In the genomic region with DNA sequence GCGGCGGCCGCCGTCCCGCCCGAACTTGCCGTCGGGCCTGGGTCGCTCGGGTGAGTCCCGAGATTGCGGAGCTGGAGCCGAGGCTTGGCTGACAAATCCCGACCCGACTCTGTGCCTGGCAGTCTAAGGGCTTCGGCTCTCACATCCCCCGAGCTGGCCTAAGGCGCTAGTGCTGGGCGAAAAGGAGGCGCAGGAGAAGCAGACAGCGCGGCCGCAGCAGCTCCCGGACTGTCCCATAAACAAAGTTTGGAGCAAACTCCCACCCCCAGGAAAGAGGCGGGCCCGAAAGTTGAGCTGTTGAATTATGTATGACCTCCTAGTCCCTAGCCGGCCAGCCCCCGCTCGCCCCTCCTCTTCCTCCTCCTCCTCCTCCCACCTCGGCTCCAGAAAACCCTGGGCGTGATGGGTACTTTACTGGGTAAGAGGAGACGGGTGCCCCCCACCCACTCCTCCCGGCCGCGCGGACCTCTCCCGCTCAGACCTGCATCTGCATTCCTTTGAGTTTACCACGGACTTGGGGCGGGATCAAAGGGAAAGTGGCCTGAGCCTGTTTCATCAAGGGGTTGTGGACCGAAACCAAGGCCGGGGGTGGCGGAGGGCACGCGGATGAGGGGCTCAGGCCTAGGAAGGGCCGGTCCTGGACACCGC, we compare ENCODE assay signal across 1 cellular context.
TF ChIP-seq lines count a peak whose summit lies in the region.

A gene (minus strand): TSS at position 230 of the 648 bp plus-strand sequence. CDS start 719 bp downstream, outside the sequence.

TF ChIP-seq in A549, 52 proteins besides CTCF, POLR2A, EP300 and RAD21 (continued from another document):
- TF ChIP-seq, protein P1, sequence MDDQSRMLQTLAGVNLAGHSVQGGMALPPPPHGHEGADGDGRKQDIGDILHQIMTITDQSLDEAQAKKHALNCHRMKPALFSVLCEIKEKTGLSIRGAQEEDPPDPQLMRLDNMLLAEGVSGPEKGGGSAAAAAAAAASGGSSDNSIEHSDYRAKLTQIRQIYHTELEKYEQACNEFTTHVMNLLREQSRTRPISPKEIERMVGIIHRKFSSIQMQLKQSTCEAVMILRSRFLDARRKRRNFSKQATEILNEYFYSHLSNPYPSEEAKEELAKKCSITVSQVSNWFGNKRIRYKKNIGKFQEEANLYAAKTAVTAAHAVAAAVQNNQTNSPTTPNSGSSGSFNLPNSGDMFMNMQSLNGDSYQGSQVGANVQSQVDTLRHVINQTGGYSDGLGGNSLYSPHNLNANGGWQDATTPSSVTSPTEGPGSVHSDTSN (IDR thresholded peaks at IDR 0.05), result peak; percentile 28; the same call in 1 of the 2 replicates
- no peak for TF ChIP-seq NR3C1 (IDR thresholded peaks at IDR 0.05)
- peak; percentile 81 for TF ChIP-seq HOXB5 (CRISPR knock-in tag; IDR thresholded peaks at IDR 0.05)
- TF ChIP-seq EHF (CRISPR knock-in tag; IDR thresholded peaks at IDR 0.05), result peak; percentile 54; the same call in 1 of the 2 replicates
- TF ChIP-seq FOSB (CRISPR knock-in tag; IDR thresholded peaks at IDR 0.05), result peak; percentile 66; the same call in 1 of the 2 replicates
- TF ChIP-seq HOXB13 (CRISPR knock-in tag; IDR thresholded peaks at IDR 0.05; ENCODE audit: low read depth), result peak; percentile 88
- no peak; the same call in 2 of the 3 replicates for TF ChIP-seq SMC3 (IDR thresholded peaks at IDR 0.05)
- TF ChIP-seq TP53 (CRISPR knock-in tag; IDR thresholded peaks at IDR 0.05), result 0 out of 2 replicates have a peak, but pooled peaks have one; percentile 68
- TF ChIP-seq, protein P2, sequence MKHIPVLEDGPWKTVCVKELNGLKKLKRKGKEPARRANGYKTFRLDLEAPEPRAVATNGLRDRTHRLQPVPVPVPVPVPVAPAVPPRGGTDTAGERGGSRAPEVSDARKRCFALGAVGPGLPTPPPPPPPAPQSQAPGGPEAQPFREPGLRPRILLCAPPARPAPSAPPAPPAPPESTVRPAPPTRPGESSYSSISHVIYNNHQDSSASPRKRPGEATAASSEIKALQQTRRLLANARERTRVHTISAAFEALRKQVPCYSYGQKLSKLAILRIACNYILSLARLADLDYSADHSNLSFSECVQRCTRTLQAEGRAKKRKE (CRISPR knock-in tag; IDR thresholded peaks at IDR 0.05; ENCODE audit: low read depth), result peak; percentile 81; the same call in 1 of the 2 replicates
- peak; percentile 17 to 88; a peak in 3 of 5 replicates for TF ChIP-seq JUN (IDR thresholded peaks at IDR 0.05)
- TF ChIP-seq MYC (IDR thresholded peaks at IDR 0.05; ENCODE audit: borderline replicate concordance, low read length), result 0 out of 2 replicates have a peak, but pooled peaks have one; percentile 17
- no peak; the same call in 1 of the 2 replicates for TF ChIP-seq GATA3 (IDR thresholded peaks at IDR 0.05; ENCODE audit: borderline replicate concordance)
- TF ChIP-seq, protein P3, sequence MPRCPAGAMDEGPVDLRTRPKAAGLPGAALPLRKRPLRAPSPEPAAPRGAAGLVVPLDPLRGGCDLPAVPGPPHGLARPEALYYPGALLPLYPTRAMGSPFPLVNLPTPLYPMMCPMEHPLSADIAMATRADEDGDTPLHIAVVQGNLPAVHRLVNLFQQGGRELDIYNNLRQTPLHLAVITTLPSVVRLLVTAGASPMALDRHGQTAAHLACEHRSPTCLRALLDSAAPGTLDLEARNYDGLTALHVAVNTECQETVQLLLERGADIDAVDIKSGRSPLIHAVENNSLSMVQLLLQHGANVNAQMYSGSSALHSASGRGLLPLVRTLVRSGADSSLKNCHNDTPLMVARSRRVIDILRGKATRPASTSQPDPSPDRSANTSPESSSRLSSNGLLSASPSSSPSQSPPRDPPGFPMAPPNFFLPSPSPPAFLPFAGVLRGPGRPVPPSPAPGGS (IDR thresholded peaks at IDR 0.05), result peak; percentile 33; the same call in 1 of the 3 replicates
- peak; percentile 62; the same call in 1 of the 2 replicates for TF ChIP-seq PHF8 (IDR thresholded peaks at IDR 0.05; ENCODE audit: borderline replicate concordance, low read depth)
- peak; percentile 57; the same call in 1 of the 2 replicates for TF ChIP-seq MAZ (IDR thresholded peaks at IDR 0.05; ENCODE audit: borderline replicate concordance, low read depth, low read length)
- TF ChIP-seq FOXS1 (CRISPR knock-in tag; IDR thresholded peaks at IDR 0.05), result 0 out of 2 replicates have a peak, but pooled peaks have one; percentile 31
- TF ChIP-seq, protein P4, sequence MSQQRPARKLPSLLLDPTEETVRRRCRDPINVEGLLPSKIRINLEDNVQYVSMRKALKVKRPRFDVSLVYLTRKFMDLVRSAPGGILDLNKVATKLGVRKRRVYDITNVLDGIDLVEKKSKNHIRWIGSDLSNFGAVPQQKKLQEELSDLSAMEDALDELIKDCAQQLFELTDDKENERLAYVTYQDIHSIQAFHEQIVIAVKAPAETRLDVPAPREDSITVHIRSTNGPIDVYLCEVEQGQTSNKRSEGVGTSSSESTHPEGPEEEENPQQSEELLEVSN (IDR thresholded peaks at IDR 0.05; ENCODE audit: borderline replicate concordance, low read depth), result peak; percentile 56; the same call in 1 of the 2 replicates
- 0 out of 2 replicates have a peak, but pooled peaks have one; percentile 12 for TF ChIP-seq JUNB (IDR thresholded peaks at IDR 0.05)
- TF ChIP-seq ZNF302 (CRISPR knock-in tag; IDR thresholded peaks at IDR 0.05), result 0 out of 2 replicates have a peak, but pooled peaks have one; percentile 47
